ENCODE assay signal across 23 cellular contexts in the genomic region with DNA sequence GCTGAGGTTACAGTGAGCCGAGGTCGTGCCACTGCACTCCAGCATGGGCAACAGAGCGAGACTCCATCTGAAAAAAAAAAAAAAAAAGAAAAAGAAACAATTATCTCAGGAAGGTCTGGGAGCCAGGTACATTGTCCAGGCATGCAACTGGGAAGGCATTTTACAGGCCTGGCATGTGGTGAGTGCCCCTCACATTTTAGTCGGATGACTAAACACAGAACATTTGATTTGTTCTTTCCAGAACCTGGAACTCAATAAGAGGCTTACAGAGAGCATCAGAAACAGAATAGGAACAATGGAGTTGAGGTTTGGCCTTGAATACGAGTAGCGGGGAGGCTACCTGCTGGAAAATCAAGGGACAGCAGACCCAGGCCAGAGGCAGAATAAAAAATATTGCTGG. TPM values are rescaled to one million over a fixed set of nuclear protein-coding genes. Genes with fewer than 3 reads are reported as not detected.
DNase-seq lines count a peak whose midpoint lies in the region; ATAC-seq, FAIRE-seq and TF ChIP-seq lines count a peak whose summit lies in the region.
"Had no signal": no experiment of that assay in that cellular context is flagged by ENCODE, and none has a peak within 500 bp of the region (broad histone marks: within the 10 kb centered on the region; RNA-seq: fewer than 3 reads in every experiment).

No MANE protein-coding gene starts in this region.

- ATAC-seq in lung (ENCODE audit: insufficient read depth, low FRiP score) (no peak), HepG2 (no peak), GM19397 (IDR thresholded peaks at IDR 0.05; ENCODE audit: unreplicated experiment) (no peak)

- H3K36me3 Mint-ChIP-seq in endodermal cell (ENCODE audit: low read depth) = no peaks in the 10 kb centered on the region

- H3K9ac ChIP-seq in endodermal cell (ENCODE audit: extremely low read depth, low read length, poor library complexity, severe bottlenecking) (no peak overlapping the region), HepG2 (ENCODE audit: insufficient read depth, low read depth, low read length) (no peak overlapping the region)
- H3K9ac ChIP-seq: BLaER1 had no signal

- no TSS peak for BruUV-seq in HepG2 (replicated peaks; lab: Mats Ljungman, UMichigan)

- H3K36me3 ChIP-seq in endodermal cell (ENCODE audit: control insufficient read depth, insufficient read depth, low read length) (no peaks in the 10 kb centered on the region), lung (ENCODE audit: control insufficient read depth in 2 of 2, insufficient read depth in 2 of 2, low read length in 2 of 2) (no peaks in the 10 kb centered on the region), HepG2 (replicated peaks in 1 of 2; ENCODE audit: control insufficient read depth in 1 of 2, insufficient read depth in 2 of 2, low read length in 2 of 2) (no peaks in the 10 kb centered on the region)
- H3K36me3 ChIP-seq: BLaER1, SJCRH30 had no signal

- H3K4me1 ChIP-seq in endodermal cell (ENCODE audit: control insufficient read depth, insufficient read depth, low read length) (no peaks in the 10 kb centered on the region), lung (ENCODE audit: control insufficient read depth in 2 of 2, insufficient read depth in 2 of 2, low read length in 2 of 2) (no peaks in the 10 kb centered on the region), HepG2 (ENCODE audit: insufficient read depth, low read length) (peaks cover 26% of the 10 kb centered on the region)

- no peaks in the 10 kb centered on the region for H3K9me3 ChIP-seq in endodermal cell (ENCODE audit: control insufficient read depth, low read length)
- H3K9me3 ChIP-seq in lung (ENCODE audit: control insufficient read depth in 2 of 2, insufficient read depth in 1 of 2, low read length in 1 of 2) = no peaks in the 10 kb centered on the region
- H3K9me3 ChIP-seq in HepG2 (ENCODE audit: low read length) = no peaks in the 10 kb centered on the region
- H3K9me3 ChIP-seq: BLaER1, SJCRH30 had no signal

- FAIRE-seq in urothelium cell line (lab: Jason Lieb, UNC) = no peak
- FAIRE-seq in HepG2 (lab: Jason Lieb, UNC) = no peak

- TF ChIP-seq CTCF in endodermal cell (conservative IDR thresholded peaks at IDR 0.05) = no peak
- TF ChIP-seq CTCF in lung (IDR thresholded peaks at IDR 0.05; ENCODE audit: control extremely low read depth, extremely low read depth) = no peak
- no peak for TF ChIP-seq CTCF in HepG2 (CRISPR knock-in tag; IDR thresholded peaks at IDR 0.05)

- H3K9me3 Mint-ChIP-seq in endodermal cell = no peaks in the 10 kb centered on the region
- H3K9me3 Mint-ChIP-seq: CD4-positive, alpha-beta T cell had no signal

- 92 to 97% methylated on average over 5 to 6 of the region's 6 CpGs for WGBS in endodermal cell (ENCODE audit: insufficient coverage in 1 of 2, insufficient read length in 1 of 2), 2 experiments
- 94 to 96% methylated on average over 6 of the region's 6 CpGs for WGBS in lung, 2 donors
- WGBS in HepG2 (ENCODE audit: low lambda C conversion rate) = 60% methylated on average over 6 of the region's 6 CpGs

- no peak overlapping the region for H2AFZ ChIP-seq in HepG2 (ENCODE audit: low read length)
- H2AFZ ChIP-seq: PC-9 had no signal

- TF ChIP-seq POLR2A in HepG2 (IDR thresholded peaks at IDR 0.05; ENCODE audit: insufficient read depth in 1 of 2, low read depth in 2 of 2, low read length in 2 of 2) = no peak

- TF ChIP-seq EP300 in HepG2 (IDR thresholded peaks at IDR 0.05; ENCODE audit: low read depth in 2 of 2, low read length in 2 of 2) (no peak), HepG2 (CRISPR knock-in tag; IDR thresholded peaks at IDR 0.05; ENCODE audit: borderline replicate concordance) (no peak)

- no peaks in the 10 kb centered on the region for H3K27me3 ChIP-seq in endodermal cell (ENCODE audit: control insufficient read depth, insufficient read depth, low read length, poor library complexity, severe bottlenecking)
- no peaks in the 10 kb centered on the region for H3K27me3 ChIP-seq in lung (ENCODE audit: control insufficient read depth, insufficient read depth)
- H3K27me3 ChIP-seq in HepG2 (ENCODE audit: control insufficient read depth in 1 of 2, insufficient read depth in 2 of 2, low read length in 2 of 2) = peaks cover 0 to 3% of the 10 kb centered on the region in 2 experiments; a peak in 1 of 5 replicates
- H3K27me3 ChIP-seq: BLaER1, SJCRH30 had no signal

- POLR2A ChIA-PET in HepG2 (lab: Yijun Ruan, JAX) = no interaction called here

- peaks cover 1% of the 10 kb centered on the region for H3K4me1 Mint-ChIP-seq in endodermal cell

- TF ChIP-seq RAD21 in HepG2 (CRISPR knock-in tag; IDR thresholded peaks at IDR 0.05) = no peak

- H3K27ac ChIP-seq in endodermal cell (ENCODE audit: low read depth, low read length) = no peak overlapping the region
- H3K27ac ChIP-seq in lung (ENCODE audit: low read depth in 1 of 2, low read length in 1 of 2) = no peak overlapping the region
- H3K27ac ChIP-seq in HepG2 (ENCODE audit: extremely low read length, insufficient read depth, low read length) = no peak overlapping the region
- H3K27ac ChIP-seq: 22Rv1, BLaER1, PC-9, SJCRH30 had no signal

- peak; percentile 3 for DNase-seq in activated CD8-positive, alpha-beta memory T cell treated with anti-CD3 and anti-CD28 coated beads for 24 hours
- DNase-seq in activated CD8-positive, alpha-beta memory T cell treated with anti-CD3 and anti-CD28 coated beads, Interleukin-2, amount 50 U/mL, for 4 hours = no peak
- DNase-seq in endodermal cell = peak; percentile 32
- DNase-seq in lung (ENCODE audit: low spot score) = peak; percentile 4
- DNase-seq in urothelium cell line (ENCODE audit: low spot score) = peak; percentile 37
- DNase-seq in HepG2 (ENCODE audit: low spot score) = no peak
- DNase-seq in cortex of kidney (lab: John Stamatoyannopoulos, UW) = no peak
- DNase-seq: ACHN; CD4-positive, alpha-beta T cell; COR-L47; DMS79; H7; NCI-H1092 treated with DMSO at 0.1 percent for 48 hours; NCI-H1436 treated with DMSO at 0.1 percent for 48 hours; NCI-H1930; NCI-H2227 treated with DMSO at 0.1 percent for 48 hours; NCI-H510A; PC-9; RPMI8226; SJCRH30 had no signal

- H3K27ac Mint-ChIP-seq in endodermal cell = no peak overlapping the region
- H3K27ac Mint-ChIP-seq: CD4-positive, alpha-beta T cell had no signal

- no peak overlapping the region for H3K4me3 ChIP-seq in endodermal cell (ENCODE audit: low read length)
- H3K4me3 ChIP-seq in lung = no peak overlapping the region
- no peak overlapping the region for H3K4me3 ChIP-seq in HepG2 (replicated peaks in 1 of 3; ENCODE audit: insufficient read depth in 1 of 3, low read depth in 2 of 3, low read length in 3 of 3)
- H3K4me3 ChIP-seq: BLaER1, PC-9, SJCRH30 had no signal

- intact Hi-C loops in HepG2 (cut with micrococcal nuclease; ENCODE audit: unreplicated experiment) = no loop called here

- in situ Hi-C loops in HepG2 (cut with HindIII; ENCODE audit: extremely low pct_ligation_motif_present, low pct_unique_long_range_greater_than_20kb) = no loop called here

- H3K27me3 Mint-ChIP-seq in endodermal cell (ENCODE audit: insufficient read depth) = no peaks in the 10 kb centered on the region

- CTCF ChIA-PET in HepG2 (lab: Yijun Ruan, JAX; ENCODE audit: low intra/inter-chr PET ratio, low total read pairs) = no interaction called here

- no peak overlapping the region for H3K4me3 Mint-ChIP-seq in endodermal cell
- H3K4me3 Mint-ChIP-seq: CD4-positive, alpha-beta T cell had no signal

- H3K79me2 ChIP-seq in HepG2 (ENCODE audit: insufficient read depth, low read length) = no peaks in the 10 kb centered on the region

- H4K20me1 ChIP-seq in HepG2 (ENCODE audit: insufficient read depth, low read length) = no peaks in the 10 kb centered on the region
- H4K20me1 ChIP-seq: BLaER1 had no signal

- no peak overlapping the region for H3K4me2 ChIP-seq in HepG2 (ENCODE audit: low read depth, low read length)
- H3K4me2 ChIP-seq: BLaER1, PC-9 had no signal

TF ChIP-seq in HepG2, 621 proteins besides CTCF, POLR2A, EP300 and RAD21 (continues in another document):
- no peak for TF ChIP-seq ZNF274 (CRISPR knock-in tag; IDR thresholded peaks at IDR 0.05)
- TF ChIP-seq, protein P1, sequence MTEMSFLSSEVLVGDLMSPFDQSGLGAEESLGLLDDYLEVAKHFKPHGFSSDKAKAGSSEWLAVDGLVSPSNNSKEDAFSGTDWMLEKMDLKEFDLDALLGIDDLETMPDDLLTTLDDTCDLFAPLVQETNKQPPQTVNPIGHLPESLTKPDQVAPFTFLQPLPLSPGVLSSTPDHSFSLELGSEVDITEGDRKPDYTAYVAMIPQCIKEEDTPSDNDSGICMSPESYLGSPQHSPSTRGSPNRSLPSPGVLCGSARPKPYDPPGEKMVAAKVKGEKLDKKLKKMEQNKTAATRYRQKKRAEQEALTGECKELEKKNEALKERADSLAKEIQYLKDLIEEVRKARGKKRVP (CRISPR knock-in tag; IDR thresholded peaks at IDR 0.05) = no peak
- TF ChIP-seq CCAR2 (optimal IDR thresholded peaks at IDR 0.05; ENCODE audit: low read depth, low read length) = no peak

RNA-seq across cellular contexts. Expression of a gene that starts 33.7 kb away (rescaled TPM):
- total RNA-seq in endodermal cell = 100 to 1,000 TPM; 115 to 119 TPM
- polyA plus RNA-seq in endodermal cell (2013, experiment 1 of 2) = 54.4 TPM
- 50.2 TPM for polyA plus RNA-seq in endodermal cell (2013, experiment 2 of 2)
- 100 to 1,000 TPM in 1 of 2 donors, 10 to 100 TPM in 1; 48.3 to 154 TPM for total RNA-seq in lung
- 1 to 10 TPM; 5.9 to 7.0 TPM for polyA plus RNA-seq in lung
- total RNA-seq in HepG2 (2016; rRNA removed; fragmentation: Illumina TruSeq; extraction: Trizol) = 12.0 and 15.9 TPM in 2 replicates
- 22.3 and 26.4 TPM in 2 replicates for total RNA-seq in HepG2 (2016; cell fraction: cytosol; rRNA removed; fragmentation: Illumina TruSeq; extraction: Trizol; ENCODE audit: low read depth)
- 12.4 and 15.9 TPM in 2 replicates for total RNA-seq in HepG2 (2016; cell fraction: insoluble cytoplasmic fraction; rRNA removed; fragmentation: Illumina TruSeq; extraction: Trizol)
- 9.1 and 9.4 TPM in 2 replicates for total RNA-seq in HepG2 (2016; cell fraction: membrane; rRNA removed; fragmentation: Illumina TruSeq; extraction: Trizol)
- total RNA-seq in HepG2 (2016; cell fraction: nucleus; rRNA removed; fragmentation: Illumina TruSeq; extraction: Trizol) = 30.4 and 44.0 TPM in 2 replicates
- polyA plus RNA-seq in HepG2 (2011; rRNA removed) = 18.4 and 22.8 TPM in 2 replicates
- polyA plus RNA-seq in HepG2 (2011; cell fraction: cytosol; rRNA removed) = 18.9 and 21.0 TPM in 2 replicates
- 132 and 162 TPM in 2 replicates for polyA plus RNA-seq in HepG2 (2011; cell fraction: nucleus; rRNA removed)
- polyA plus RNA-seq in HepG2 (2012) = 24.6 and 26.4 TPM in 2 replicates
- 0.51 and 0.54 TPM in 2 replicates for polyA plus RNA-seq in HepG2 (2016; cell fraction: cytosol; fragmentation: Illumina TruSeq; extraction: Trizol; ENCODE audit: low read depth)
- polyA plus RNA-seq in HepG2 (2016; cell fraction: insoluble cytoplasmic fraction; fragmentation: Illumina TruSeq; extraction: Trizol; ENCODE audit: low read depth) = 5.1 and 6.9 TPM in 2 replicates
- polyA plus RNA-seq in HepG2 (2016; cell fraction: membrane; fragmentation: Illumina TruSeq; extraction: Trizol; ENCODE audit: low read depth) = 1.3 and 1.5 TPM in 2 replicates
- polyA plus RNA-seq in HepG2 (2016; cell fraction: nucleus; fragmentation: Illumina TruSeq; extraction: Trizol; ENCODE audit: insufficient read depth, low read depth) = 18.9 and 21.8 TPM in 2 replicates
- polyA minus RNA-seq in HepG2 (2011; rRNA and poly(A)+ RNA removed; ENCODE audit: low replicate concordance) = 153 and 191 TPM in 2 replicates
- 117 and 121 TPM in 2 replicates for polyA minus RNA-seq in HepG2 (2011; cell fraction: cytosol; rRNA and poly(A)+ RNA removed)
- 127 TPM in 2 replicates for polyA minus RNA-seq in HepG2 (2011; cell fraction: nucleus; rRNA and poly(A)+ RNA removed)

Comparison
In these comparisons a context has a peak if more than half of its experiments do, and no peak if none do; other contexts are left out.
1. DNase-seq: peak in activated CD8-positive, alpha-beta memory T cell treated with anti-CD3 and anti-CD28 coated beads for 24 hours (single experiment), endodermal cell (single experiment), lung (single experiment) and urothelium cell line (single experiment); none in activated CD8-positive, alpha-beta memory T cell treated with anti-CD3 and anti-CD28 coated beads, Interleukin-2, amount 50 U/mL, for 4 hours (single experiment), HepG2 (single experiment) and cortex of kidney (single experiment).